Comparison of ENCODE assay signal across 10 cellular contexts in genomic region chr10:77889277-77889903, GRCh38. TPM values are rescaled to one million over a fixed set of nuclear protein-coding genes. Genes with fewer than 3 reads are reported as not detected.
DNase-seq lines count a peak whose midpoint lies in the region; ATAC-seq and TF ChIP-seq lines count a peak whose summit lies in the region.
"Had no signal": no experiment of that assay in that cellular context is flagged by ENCODE, and none has a peak within 500 bp of the region (broad histone marks: within the 10 kb centered on the region; RNA-seq: fewer than 3 reads in every experiment).

No MANE protein-coding gene starts in this region.

- no peaks in the 10 kb centered on the region for H3K36me3 ChIP-seq in mucosa of rectum (ENCODE audit: control insufficient read depth in 2 of 2, insufficient read depth in 2 of 2, low read length in 2 of 2)

- DNase-seq in A172 (ENCODE audit: low spot score) (peak; percentile 28), NCI-H2196 treated with DMSO at 0.1 percent for 48 hours (lab: John Stamatoyannopoulos, UW; ENCODE audit: unreplicated experiment) (peak; percentile 40), foreskin keratinocyte (no peak), OCI-M1 (lab: John Stamatoyannopoulos, UW) (no peak), glomerular visceral epithelial cell (ENCODE audit: extremely low spot score) (no peak)
- no peak for DNase-seq in stimulated activated CD4-positive, alpha-beta T cell treated with anti-CD3 and anti-CD28 coated beads, Interleukin-12 subunit alpha, Interleukin-12 subunit beta, amount 100 ng/mL, for 4 hours
- DNase-seq: T-cell had no signal

- no peaks in the 10 kb centered on the region for H3K9me3 ChIP-seq in mucosa of rectum (ENCODE audit: control insufficient read depth in 2 of 2, low read length in 2 of 2)

- H3K9ac ChIP-seq in mucosa of rectum (ENCODE audit: low read depth in 1 of 2, low read length in 2 of 2) = no peak overlapping the region

- H3K4me1 ChIP-seq in foreskin keratinocyte (peaks cover 13% of the 10 kb centered on the region), mucosa of rectum (ENCODE audit: control insufficient read depth in 2 of 2, insufficient read depth in 2 of 2, low read length in 2 of 2) (peaks cover 16 to 25% of the 10 kb centered on the region in 2 donors)

- no peak overlapping the region for H3K4me3 ChIP-seq in mucosa of rectum (ENCODE audit: low read length in 2 of 2)

- no peak for TF ChIP-seq CTCF in foreskin keratinocyte (conservative IDR thresholded peaks at IDR 0.05)

- ATAC-seq in foreskin keratinocyte (peak; percentile 31), GM19397 (IDR thresholded peaks at IDR 0.05; ENCODE audit: unreplicated experiment) (no peak)
- ATAC-seq: T-cell had no signal

- H3K27me3 ChIP-seq in foreskin keratinocyte = no peaks in the 10 kb centered on the region
- H3K27me3 ChIP-seq in mucosa of rectum (ENCODE audit: control insufficient read depth in 2 of 2, insufficient read depth in 2 of 2, low read length in 2 of 2) = no peaks in the 10 kb centered on the region

- H3K27ac ChIP-seq in foreskin keratinocyte (no peak overlapping the region), mucosa of rectum (ENCODE audit: low read depth in 2 of 2, low read length in 2 of 2) (peak overlapping the region; percentile 28 to 66)
- H3K27ac ChIP-seq: HL-60 had no signal

RNA-seq across cellular contexts. Expression of gene DLG5, which starts 37.2 kb away (rescaled TPM):
- 30.7 and 60.3 TPM in 2 replicates for total RNA-seq in A172 (2014; rRNA removed; shearing (Covaris generic))
- 66.7 and 74.8 TPM in 2 replicates for total RNA-seq in foreskin keratinocyte
- polyA plus RNA-seq in foreskin keratinocyte = 25.1 and 29.0 TPM in 2 replicates

Comparison
In these comparisons a context has a peak if more than half of its experiments do, and no peak if none do; other contexts are left out.
1. DNase-seq: peak in A172 (single experiment) and NCI-H2196 treated with DMSO at 0.1 percent for 48 hours (single experiment); none in foreskin keratinocyte (0 of 2), OCI-M1 (single experiment), stimulated activated CD4-positive, alpha-beta T cell treated with anti-CD3 and anti-CD28 coated beads, Interleukin-12 subunit alpha, Interleukin-12 subunit beta, amount 100 ng/mL, for 4 hours (single experiment) and glomerular visceral epithelial cell (single experiment).